9 cellular contexts compared by ENCODE assay signal in the genomic region with DNA sequence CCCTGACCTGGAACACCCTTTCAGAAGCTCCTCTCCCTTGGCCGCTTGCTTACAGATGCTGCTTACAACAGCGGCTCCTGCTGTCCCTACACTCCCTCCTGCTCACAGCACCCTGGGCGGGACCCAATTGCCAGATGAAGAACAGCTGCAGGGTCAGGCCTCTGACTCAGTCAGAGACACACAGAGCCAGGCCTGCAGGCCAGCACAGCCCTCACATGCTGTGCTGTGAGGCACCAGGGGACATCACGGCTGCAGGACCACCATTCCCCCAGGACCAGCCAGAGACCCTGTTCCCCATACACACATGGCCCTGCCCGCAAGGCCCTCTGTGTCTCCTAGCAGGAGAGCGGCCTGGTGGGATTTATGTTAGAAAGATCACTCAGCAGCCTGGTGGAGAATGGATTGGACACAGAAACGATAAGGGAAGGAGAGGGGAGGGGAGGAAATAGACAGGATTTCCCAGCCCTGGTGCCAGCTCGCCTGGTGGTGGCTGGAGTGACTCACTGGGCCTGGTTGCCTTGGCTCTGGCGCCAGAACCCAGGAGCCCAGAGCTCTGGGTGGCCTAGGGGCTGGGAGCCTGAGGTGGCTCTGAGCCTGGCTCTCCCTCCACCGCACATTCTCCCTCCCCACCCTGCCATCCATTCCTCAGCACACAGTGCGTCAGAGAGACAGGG. TPM values are rescaled to one million over a fixed set of nuclear protein-coding genes. Genes with fewer than 3 reads are reported as not detected.
DNase-seq lines count a peak whose midpoint lies in the region; ATAC-seq and TF ChIP-seq lines count a peak whose summit lies in the region.
"Had no signal": no experiment of that assay in that cellular context is flagged by ENCODE, and none has a peak within 500 bp of the region (broad histone marks: within the 10 kb centered on the region; RNA-seq: fewer than 3 reads in every experiment).

No MANE protein-coding gene starts in this region.

- H3K27ac Mint-ChIP-seq in nephron = peak overlapping the region; percentile 91 to 98 (median 93)
- peak overlapping the region in 2 of 10 donors; percentile 44 to 59 for H3K27ac Mint-ChIP-seq in naive thymus-derived CD8-positive, alpha-beta T cell

- H3K9me3 ChIP-seq in fibroblast of lung (ENCODE audit: control insufficient read depth, insufficient read depth, low read depth, low read length) = no peaks in the 10 kb centered on the region

- TF ChIP-seq CTCF in fibroblast of lung (conservative IDR thresholded peaks at IDR 0.05 in 1 of 2, IDR thresholded peaks at IDR 0.05 in 1 of 2; ENCODE audit: low read depth in 1 of 2, low read length in 2 of 2) (peak; percentile 72 to 85), nephron (IDR thresholded peaks at IDR 0.05; ENCODE audit: unreplicated experiment in 3 of 3) (peak; percentile 35 to 50 (median 42))

- no peak for ATAC-seq in HG03439 (IDR thresholded peaks at IDR 0.05; ENCODE audit: unreplicated experiment)
- no peak for ATAC-seq in naive thymus-derived CD8-positive, alpha-beta T cell

- POLR2A ChIA-PET in naive thymus-derived CD8-positive, alpha-beta T cell (lab: Charles Lee) = no interaction called here

- H3K9me3 Mint-ChIP-seq in nephron = peaks cover 5% of the 10 kb centered on the region
- H3K9me3 Mint-ChIP-seq in naive thymus-derived CD8-positive, alpha-beta T cell = peaks cover 0 to 3% (median 0%) of the 10 kb centered on the region in 9 donors

- peaks cover 3% of the 10 kb centered on the region for H3K36me3 ChIP-seq in fibroblast of lung (ENCODE audit: control insufficient read depth, insufficient read depth, low read length)

- H3K79me2 ChIP-seq in fibroblast of lung (ENCODE audit: control insufficient read depth, insufficient read depth, low read length) = peaks cover 7% of the 10 kb centered on the region

- no peaks in the 10 kb centered on the region for H4K20me1 ChIP-seq in fibroblast of lung (ENCODE audit: control insufficient read depth, extremely low read depth, insufficient read depth, low read length)

- peaks cover 38% of the 10 kb centered on the region for H3K4me1 Mint-ChIP-seq in nephron
- peaks cover 18 to 51% (median 45%) of the 10 kb centered on the region in 4 donors for H3K4me1 Mint-ChIP-seq in naive thymus-derived CD8-positive, alpha-beta T cell

- H3K4me3 ChIP-seq in fibroblast of lung (replicated peaks in 1 of 4; ENCODE audit: control extremely low read depth in 1 of 4, insufficient read depth in 1 of 4, low read depth in 3 of 4, low read length in 4 of 4) = no peak overlapping the region

- H3K9ac ChIP-seq in fibroblast of lung (ENCODE audit: insufficient read depth, low read length) = peak overlapping the region; percentile 65

- peak overlapping the region; percentile 21 for H2AFZ ChIP-seq in fibroblast of lung (ENCODE audit: low read length)

- H3K27me3 Mint-ChIP-seq in nephron (ENCODE audit: low read depth) = no peaks in the 10 kb centered on the region
- H3K27me3 Mint-ChIP-seq in naive thymus-derived CD8-positive, alpha-beta T cell = no peaks in the 10 kb centered on the region

- H3K4me1 ChIP-seq in fibroblast of lung (ENCODE audit: control insufficient read depth, extremely low read depth, insufficient read depth, low read length) = peaks cover 29% of the 10 kb centered on the region

- no peaks in the 10 kb centered on the region for H3K27me3 ChIP-seq in fibroblast of lung (ENCODE audit: control insufficient read depth, insufficient read depth, low read length)

- peak overlapping the region; percentile 94 for H3K27ac ChIP-seq in fibroblast of lung (ENCODE audit: insufficient read depth, low read length)

- peak; percentile 26 for DNase-seq in GOT3 (lab: John Stamatoyannopoulos, UW)
- DNase-seq in SW 1271 (lab: John Stamatoyannopoulos, UW) = peak; percentile 43 to 46
- peak; percentile 93 to 97 for DNase-seq in fibroblast of lung (ENCODE audit: low read depth in 2 of 2)
- DNase-seq in NCI-H774 (lab: John Stamatoyannopoulos, UW) = no peak
- no peak for DNase-seq in GDM1 (lab: John Stamatoyannopoulos, UW)
- DNase-seq in naive thymus-derived CD8-positive, alpha-beta T cell = no peak

- peak overlapping the region; percentile 67 for H3K4me2 ChIP-seq in fibroblast of lung (ENCODE audit: extremely low read depth, insufficient read depth, low read length)

- H3K36me3 Mint-ChIP-seq in nephron (ENCODE audit: low read depth) = no peaks in the 10 kb centered on the region
- no peaks in the 10 kb centered on the region for H3K36me3 Mint-ChIP-seq in naive thymus-derived CD8-positive, alpha-beta T cell

- peak overlapping the region; percentile 20 to 53 (median 33) for H3K4me3 Mint-ChIP-seq in nephron
- H3K4me3 Mint-ChIP-seq in naive thymus-derived CD8-positive, alpha-beta T cell = peak overlapping the region in 3 of 10 donors; percentile 28 to 42 (median 33)

RNA-seq across cellular contexts. Expression of a gene that starts 6.7 kb away (rescaled TPM):
- 12.3 and 17.5 TPM in 2 replicates for total RNA-seq in fibroblast of lung
- polyA plus RNA-seq in fibroblast of lung = 20.4 and 29.0 TPM in 2 replicates
- 21.9 and 30.1 TPM in 2 replicates for polyA plus RNA-seq in fibroblast of lung (2012)
- polyA minus RNA-seq in fibroblast of lung (ENCODE audit: low replicate concordance) = 37.0 and 64.5 TPM in 2 replicates
- total RNA-seq in naive thymus-derived CD8-positive, alpha-beta T cell = 1 to 10 TPM; 9.5 to 9.9 TPM
- polyA plus RNA-seq in naive thymus-derived CD8-positive, alpha-beta T cell = 10 to 100 TPM in 1 of 3 donors, 1 to 10 TPM in 2; 6.2 to 13.1 (median 7.5) TPM

RNA-seq across cellular contexts. Expression of a gene that starts 29.2 kb away (rescaled TPM):
- 0.51 and 0.83 TPM in 2 replicates for total RNA-seq in fibroblast of lung
- not detected in 2 replicates for polyA plus RNA-seq in fibroblast of lung
- polyA plus RNA-seq in fibroblast of lung (2012) = not detected in 2 replicates
- not detected in 2 replicates for polyA minus RNA-seq in fibroblast of lung (ENCODE audit: low replicate concordance)
- total RNA-seq in naive thymus-derived CD8-positive, alpha-beta T cell = 1 to 10 TPM in 1 of 2 experiments, not detected in 1; 1.1 TPM
- polyA plus RNA-seq in naive thymus-derived CD8-positive, alpha-beta T cell = not detected
- total RNA-seq: mononuclear cell had no signal

RNA-seq across cellular contexts. Expression of a gene that starts 39.3 kb away (rescaled TPM):
- not detected in 2 replicates for total RNA-seq in fibroblast of lung
- not detected in 2 replicates for polyA plus RNA-seq in fibroblast of lung
- not detected in 2 replicates for polyA plus RNA-seq in fibroblast of lung (2012)
- not detected in 2 replicates for polyA minus RNA-seq in fibroblast of lung (ENCODE audit: low replicate concordance)
- not detected for total RNA-seq in naive thymus-derived CD8-positive, alpha-beta T cell
- polyA plus RNA-seq in naive thymus-derived CD8-positive, alpha-beta T cell = not detected
- total RNA-seq: mononuclear cell had no signal

RNA-seq across cellular contexts. Expression of a gene that starts 54.6 kb away (rescaled TPM):
- total RNA-seq in fibroblast of lung = 0.26 and 0.33 TPM in 2 replicates
- 0.01 and 0.05 TPM in 2 replicates for polyA plus RNA-seq in fibroblast of lung
- polyA plus RNA-seq in fibroblast of lung (2012) = 0.06 and 0.07 TPM in 2 replicates
- not detected in 2 replicates for polyA minus RNA-seq in fibroblast of lung (ENCODE audit: low replicate concordance)
- total RNA-seq in naive thymus-derived CD8-positive, alpha-beta T cell = under 1 TPM; 0.18 to 0.30 TPM
- not detected for polyA plus RNA-seq in naive thymus-derived CD8-positive, alpha-beta T cell

Comparison
In these comparisons a context has a peak if more than half of its experiments do, and no peak if none do; other contexts are left out.
1. DNase-seq: peak in GOT3 (single experiment), SW 1271 (2 of 2) and fibroblast of lung (2 of 2); none in NCI-H774 (single experiment), GDM1 (single experiment) and naive thymus-derived CD8-positive, alpha-beta T cell (0 of 10).